Comparison of ENCODE assay signal across 10 cellular contexts in genomic region chr18:4267641-4268040, GRCh38.
"Had no signal": no experiment of that assay in that cellular context is flagged by ENCODE, and none has a peak within 500 bp of the region (broad histone marks: within the 10 kb centered on the region; RNA-seq: fewer than 3 reads in every experiment).

No MANE protein-coding gene starts in this region.

- H3K4me3 Mint-ChIP-seq: GM23338, H9 had no signal

- FAIRE-seq: H1, H54, HepG2 had no signal

- H3K27me3 Mint-ChIP-seq: IgD-negative memory B cell had no signal

- DNase-seq: H9, HCEC 1CT, Karpas-422, KBM-7 had no signal

- H3K27ac ChIP-seq: KMS-11 had no signal

- H3K4me1 Mint-ChIP-seq: IgD-negative memory B cell had no signal

- H3K36me3 Mint-ChIP-seq: IgD-negative memory B cell had no signal

- H3K9ac ChIP-seq: KMS-11 had no signal

- H3K4me3 ChIP-seq: GM23338 had no signal

- H3K4me2 ChIP-seq: GM23338, KMS-11 had no signal

- ATAC-seq: GM23338, HepG2 had no signal

- H3K9me3 Mint-ChIP-seq: GM23338, H9 had no signal

- H2AFZ ChIP-seq: GM23338 had no signal

- H3K27ac Mint-ChIP-seq: GM23338, H9, IgD-negative memory B cell had no signal
